1 cellular context compared by ENCODE assay signal in genomic region chr9:128733256-128733655, GRCh38.
TF ChIP-seq lines count a peak whose summit lies in the region.

No MANE protein-coding gene starts in this region.

TF ChIP-seq in HepG2, 621 proteins besides CTCF, POLR2A, EP300 and RAD21 (continued from another document and continues in another):
- TF ChIP-seq ZUFSP (CRISPR knock-in tag; IDR thresholded peaks at IDR 0.05; ENCODE audit: borderline replicate concordance) (no peak), IKZF4 (CRISPR knock-in tag; IDR thresholded peaks at IDR 0.05; ENCODE audit: borderline replicate concordance, low read depth, not compliant biosample characterization) (no peak), HNF1B (CRISPR knock-in tag; IDR thresholded peaks at IDR 0.05) (peak; percentile 86), ERF (CRISPR knock-in tag; IDR thresholded peaks at IDR 0.05) (peak; percentile 80; the same call in 1 of the 2 replicates), NFKB2 (CRISPR knock-in tag; IDR thresholded peaks at IDR 0.05; ENCODE audit: borderline replicate concordance) (no peak), ZNF331 (CRISPR knock-in tag; IDR thresholded peaks at IDR 0.05) (peak; percentile 69), SMAD9 (CRISPR knock-in tag; IDR thresholded peaks at IDR 0.05) (no peak), DR1 (CRISPR knock-in tag; IDR thresholded peaks at IDR 0.05) (no peak), SIX4 (CRISPR knock-in tag; IDR thresholded peaks at IDR 0.05) (no peak), KDM6A (CRISPR knock-in tag; IDR thresholded peaks at IDR 0.05; ENCODE audit: low read depth) (no peak), NCOR1 (IDR thresholded peaks at IDR 0.05; ENCODE audit: borderline replicate concordance, low read length) (no peak), ZNF383 (CRISPR knock-in tag; IDR thresholded peaks at IDR 0.05; ENCODE audit: borderline replicate concordance) (no peak), MIXL1 (CRISPR knock-in tag; IDR thresholded peaks at IDR 0.05) (peak; percentile 88; the same call in 1 of the 2 replicates), ZNF292 (CRISPR knock-in tag; IDR thresholded peaks at IDR 0.05; ENCODE audit: borderline replicate concordance, low read depth) (no peak; the same call in 1 of the 2 replicates), ZNF678 (CRISPR knock-in tag; IDR thresholded peaks at IDR 0.05) (no peak), ZNF382 (CRISPR knock-in tag; IDR thresholded peaks at IDR 0.05; ENCODE audit: borderline replicate concordance) (no peak), MTA3 (CRISPR knock-in tag; IDR thresholded peaks at IDR 0.05) (no peak), RBM22 (optimal IDR thresholded peaks at IDR 0.05; ENCODE audit: low read length) (peak; percentile 44), MZF1 (CRISPR knock-in tag; IDR thresholded peaks at IDR 0.05; ENCODE audit: borderline replicate concordance) (no peak), KMT2B (CRISPR knock-in tag; IDR thresholded peaks at IDR 0.05) (no peak), JUNB (CRISPR knock-in tag; IDR thresholded peaks at IDR 0.05; ENCODE audit: borderline replicate concordance) (no peak), ZBTB42 (CRISPR knock-in tag; IDR thresholded peaks at IDR 0.05) (no peak), THYN1 (CRISPR knock-in tag; IDR thresholded peaks at IDR 0.05; ENCODE audit: borderline replicate concordance, low read depth) (no peak), STAT5B (CRISPR knock-in tag; IDR thresholded peaks at IDR 0.05) (no peak), SOX5 (CRISPR knock-in tag; IDR thresholded peaks at IDR 0.05; ENCODE audit: borderline replicate concordance) (no peak), FOXM1 (CRISPR knock-in tag; IDR thresholded peaks at IDR 0.05) (no peak), ZNF296 (CRISPR knock-in tag; conservative IDR thresholded peaks at IDR 0.05) (no peak), ZNF335 (CRISPR knock-in tag; IDR thresholded peaks at IDR 0.05) (no peak), ZNF33B (CRISPR knock-in tag; IDR thresholded peaks at IDR 0.05) (no peak), ZNF572 (CRISPR knock-in tag; IDR thresholded peaks at IDR 0.05) (no peak), ZMYM3 (CRISPR knock-in tag; IDR thresholded peaks at IDR 0.05) (no peak; the same call in 1 of the 2 replicates), HNF4A (CRISPR knock-in tag; IDR thresholded peaks at IDR 0.05) (peak; percentile 14; the same call in 1 of the 2 replicates), SMC3 (IDR thresholded peaks at IDR 0.05; ENCODE audit: low read length) (peak; percentile 83), ZNF354B (CRISPR knock-in tag; IDR thresholded peaks at IDR 0.05) (no peak), WIZ (CRISPR knock-in tag; IDR thresholded peaks at IDR 0.05) (no peak), ZNF446 (CRISPR knock-in tag; IDR thresholded peaks at IDR 0.05) (no peak), SP4 (CRISPR knock-in tag; IDR thresholded peaks at IDR 0.05) (peak; percentile 50; the same call in 1 of the 2 replicates), PLRG1 (conservative IDR thresholded peaks at IDR 0.05) (no peak), NRL (CRISPR knock-in tag; IDR thresholded peaks at IDR 0.05; ENCODE audit: borderline replicate concordance) (0 out of 2 replicates have a peak, but pooled peaks have one; percentile 40), NBN (conservative IDR thresholded peaks at IDR 0.05) (no peak), TEF (CRISPR knock-in tag; IDR thresholded peaks at IDR 0.05) (no peak), E2F2 (CRISPR knock-in tag; IDR thresholded peaks at IDR 0.05; ENCODE audit: borderline replicate concordance) (no peak), E2F1 (CRISPR knock-in tag; IDR thresholded peaks at IDR 0.05) (no peak), JARID2 (CRISPR knock-in tag; IDR thresholded peaks at IDR 0.05; ENCODE audit: insufficient replicate concordance) (no peak), TCF7L2 (IDR thresholded peaks at IDR 0.05; ENCODE audit: low read depth, low read length) (no peak), FOXJ3 (CRISPR knock-in tag; IDR thresholded peaks at IDR 0.05; ENCODE audit: borderline replicate concordance) (no peak), MTF2 (CRISPR knock-in tag; IDR thresholded peaks at IDR 0.05; ENCODE audit: borderline replicate concordance) (no peak), SNAI1 (CRISPR knock-in tag; IDR thresholded peaks at IDR 0.05; ENCODE audit: borderline replicate concordance) (no peak), KLF9 (CRISPR knock-in tag; IDR thresholded peaks at IDR 0.05; ENCODE audit: low read depth) (no peak), HNRNPK (IDR thresholded peaks at IDR 0.05; ENCODE audit: low read depth, low read length, poor library complexity, severe bottlenecking) (no peak), ZFP90 (CRISPR knock-in tag; IDR thresholded peaks at IDR 0.05; ENCODE audit: borderline replicate concordance) (no peak), KMT2A (CRISPR knock-in tag; IDR thresholded peaks at IDR 0.05) (no peak), FOXP1 (IDR thresholded peaks at IDR 0.05) (no peak), FOXP1 (CRISPR knock-in tag; IDR thresholded peaks at IDR 0.05) (no peak), ZNF138 (CRISPR knock-in tag; IDR thresholded peaks at IDR 0.05; ENCODE audit: low read depth) (no peak), GABPA (IDR thresholded peaks at IDR 0.05; ENCODE audit: low read depth, low read length) (no peak), GABPA (CRISPR knock-in tag; IDR thresholded peaks at IDR 0.05; ENCODE audit: low read depth) (peak; percentile 45), REL (CRISPR knock-in tag; conservative IDR thresholded peaks at IDR 0.05) (no peak), CAMTA2 (CRISPR knock-in tag; IDR thresholded peaks at IDR 0.05; ENCODE audit: borderline replicate concordance) (no peak), HOXA3 (CRISPR knock-in tag; IDR thresholded peaks at IDR 0.05) (peak; percentile 91), ZNF207 (IDR thresholded peaks at IDR 0.05; ENCODE audit: borderline replicate concordance) (no peak), MYNN (CRISPR knock-in tag; IDR thresholded peaks at IDR 0.05; ENCODE audit: low read depth) (no peak), RORA (CRISPR knock-in tag; IDR thresholded peaks at IDR 0.05) (no peak), ZNF570 (CRISPR knock-in tag; IDR thresholded peaks at IDR 0.05; ENCODE audit: borderline replicate concordance) (no peak), ZC3H4 (CRISPR knock-in tag; IDR thresholded peaks at IDR 0.05; ENCODE audit: borderline replicate concordance) (no peak), POLR2G (IDR thresholded peaks at IDR 0.05; ENCODE audit: low read depth, low read length) (peak; percentile 43; the same call in 1 of the 2 replicates), HOXD1 (CRISPR knock-in tag; IDR thresholded peaks at IDR 0.05) (no peak), ZSCAN12 (CRISPR knock-in tag; IDR thresholded peaks at IDR 0.05) (no peak), EHMT2 (IDR thresholded peaks at IDR 0.05; ENCODE audit: borderline replicate concordance, low read depth, low read length) (no peak), AHR (CRISPR knock-in tag; IDR thresholded peaks at IDR 0.05) (no peak)
- TF ChIP-seq, protein P1, sequence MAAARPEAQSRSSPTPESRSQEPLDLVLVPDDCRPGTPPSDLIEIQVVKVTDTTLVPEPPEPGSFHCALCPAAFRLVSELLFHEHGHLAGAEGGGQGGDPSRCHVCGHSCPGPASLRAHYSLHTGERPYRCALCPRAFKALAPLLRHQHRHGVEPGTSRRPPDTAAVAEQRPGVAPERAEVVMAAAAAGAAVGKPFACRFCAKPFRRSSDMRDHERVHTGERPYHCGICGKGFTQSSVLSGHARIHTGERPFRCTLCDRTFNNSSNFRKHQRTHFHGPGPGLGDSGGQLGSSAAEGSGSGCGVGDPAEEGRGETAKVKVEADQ (CRISPR knock-in tag; IDR thresholded peaks at IDR 0.05; ENCODE audit: borderline replicate concordance): no peak
- TF ChIP-seq, protein P2, sequence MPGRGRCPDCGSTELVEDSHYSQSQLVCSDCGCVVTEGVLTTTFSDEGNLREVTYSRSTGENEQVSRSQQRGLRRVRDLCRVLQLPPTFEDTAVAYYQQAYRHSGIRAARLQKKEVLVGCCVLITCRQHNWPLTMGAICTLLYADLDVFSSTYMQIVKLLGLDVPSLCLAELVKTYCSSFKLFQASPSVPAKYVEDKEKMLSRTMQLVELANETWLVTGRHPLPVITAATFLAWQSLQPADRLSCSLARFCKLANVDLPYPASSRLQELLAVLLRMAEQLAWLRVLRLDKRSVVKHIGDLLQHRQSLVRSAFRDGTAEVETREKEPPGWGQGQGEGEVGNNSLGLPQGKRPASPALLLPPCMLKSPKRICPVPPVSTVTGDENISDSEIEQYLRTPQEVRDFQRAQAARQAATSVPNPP (CRISPR knock-in tag; IDR thresholded peaks at IDR 0.05): no peak
- TF ChIP-seq, protein P3, sequence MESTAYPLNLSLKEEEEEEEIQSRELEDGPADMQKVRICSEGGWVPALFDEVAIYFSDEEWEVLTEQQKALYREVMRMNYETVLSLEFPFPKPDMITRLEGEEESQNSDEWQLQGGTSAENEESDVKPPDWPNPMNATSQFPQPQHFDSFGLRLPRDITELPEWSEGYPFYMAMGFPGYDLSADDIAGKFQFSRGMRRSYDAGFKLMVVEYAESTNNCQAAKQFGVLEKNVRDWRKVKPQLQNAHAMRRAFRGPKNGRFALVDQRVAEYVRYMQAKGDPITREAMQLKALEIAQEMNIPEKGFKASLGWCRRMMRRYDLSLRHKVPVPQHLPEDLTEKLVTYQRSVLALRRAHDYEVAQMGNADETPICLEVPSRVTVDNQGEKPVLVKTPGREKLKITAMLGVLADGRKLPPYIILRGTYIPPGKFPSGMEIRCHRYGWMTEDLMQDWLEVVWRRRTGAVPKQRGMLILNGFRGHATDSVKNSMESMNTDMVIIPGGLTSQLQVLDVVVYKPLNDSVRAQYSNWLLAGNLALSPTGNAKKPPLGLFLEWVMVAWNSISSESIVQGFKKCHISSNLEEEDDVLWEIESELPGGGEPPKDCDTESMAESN (CRISPR knock-in tag; conservative IDR thresholded peaks at IDR 0.05): 0 out of 2 replicates have a peak, but pooled peaks have one; percentile 43
- TF ChIP-seq, protein P4, sequence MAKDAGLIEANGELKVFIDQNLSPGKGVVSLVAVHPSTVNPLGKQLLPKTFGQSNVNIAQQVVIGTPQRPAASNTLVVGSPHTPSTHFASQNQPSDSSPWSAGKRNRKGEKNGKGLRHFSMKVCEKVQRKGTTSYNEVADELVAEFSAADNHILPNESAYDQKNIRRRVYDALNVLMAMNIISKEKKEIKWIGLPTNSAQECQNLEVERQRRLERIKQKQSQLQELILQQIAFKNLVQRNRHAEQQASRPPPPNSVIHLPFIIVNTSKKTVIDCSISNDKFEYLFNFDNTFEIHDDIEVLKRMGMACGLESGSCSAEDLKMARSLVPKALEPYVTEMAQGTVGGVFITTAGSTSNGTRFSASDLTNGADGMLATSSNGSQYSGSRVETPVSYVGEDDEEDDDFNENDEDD (CRISPR knock-in tag; IDR thresholded peaks at IDR 0.05; ENCODE audit: borderline replicate concordance): no peak; the same call in 1 of the 2 replicates
- TF ChIP-seq, protein P5, sequence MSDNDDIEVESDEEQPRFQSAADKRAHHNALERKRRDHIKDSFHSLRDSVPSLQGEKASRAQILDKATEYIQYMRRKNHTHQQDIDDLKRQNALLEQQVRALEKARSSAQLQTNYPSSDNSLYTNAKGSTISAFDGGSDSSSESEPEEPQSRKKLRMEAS (IDR thresholded peaks at IDR 0.05): no peak
